19 cellular contexts compared by ENCODE assay signal in the genomic region with DNA sequence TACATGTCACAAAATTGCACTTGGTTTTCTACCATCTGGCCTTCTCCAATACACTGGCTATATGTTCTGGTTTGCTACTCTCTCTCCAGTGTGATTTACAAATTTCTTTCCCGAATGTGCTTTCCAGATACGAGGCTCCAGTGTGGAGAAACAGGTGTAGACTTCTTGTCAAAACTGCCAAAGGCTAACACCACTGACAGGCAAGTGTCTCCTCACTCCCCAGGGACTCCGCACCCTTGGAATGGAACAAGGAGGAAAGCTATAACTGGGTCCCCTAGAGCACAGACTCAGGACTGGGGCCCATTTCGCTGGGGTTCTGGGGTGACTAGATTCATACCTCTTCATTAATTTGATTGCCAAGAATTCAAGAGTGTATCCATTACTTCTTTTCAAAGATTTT.
DNase-seq lines count a peak whose midpoint lies in the region; ATAC-seq and TF ChIP-seq lines count a peak whose summit lies in the region.
"Had no signal": no experiment of that assay in that cellular context is flagged by ENCODE, and none has a peak within 500 bp of the region (broad histone marks: within the 10 kb centered on the region; RNA-seq: fewer than 3 reads in every experiment).

No MANE protein-coding gene starts in this region.

- no peaks in the 10 kb centered on the region for H3K9me3 ChIP-seq in breast epithelium
- no peaks in the 10 kb centered on the region for H3K9me3 ChIP-seq in liver (ENCODE audit: control insufficient read depth in 4 of 4, low read length in 3 of 4)
- no peaks in the 10 kb centered on the region for H3K9me3 ChIP-seq in smooth muscle cell (replicated peaks; ENCODE audit: low read depth)

- H3K4me1 ChIP-seq in breast epithelium, result no peaks in the 10 kb centered on the region
- H3K4me1 ChIP-seq in liver (ENCODE audit: control insufficient read depth in 4 of 4, insufficient read depth in 4 of 4, low read length in 3 of 4), result peaks cover 0 to 10% (median 2%) of the 10 kb centered on the region in 4 donors
- H3K4me1 ChIP-seq in smooth muscle cell (ENCODE audit: low read depth), result no peaks in the 10 kb centered on the region

- no peaks in the 10 kb centered on the region for H3K27me3 Mint-ChIP-seq in MCF 10A (ENCODE audit: insufficient read depth, unreplicated experiment)
- no peaks in the 10 kb centered on the region for H3K27me3 Mint-ChIP-seq in chondrocyte (ENCODE audit: low read depth)

- H2AFZ ChIP-seq in smooth muscle cell (ENCODE audit: low read depth), result no peak overlapping the region

- H3K4me1 Mint-ChIP-seq in MCF 10A (ENCODE audit: insufficient read depth, unreplicated experiment) (peaks cover 6% of the 10 kb centered on the region), chondrocyte (ENCODE audit: low read depth) (peaks cover 38% of the 10 kb centered on the region)

- DNase-seq in MCF 10A (ENCODE audit: unreplicated experiment), result no peak
- DNase-seq in breast epithelium (ENCODE audit: low spot score in 2 of 2), result no peak
- no peak for DNase-seq in chondrocyte (ENCODE audit: low spot score)
- DNase-seq in smooth muscle cell (lab: John Stamatoyannopoulos, UW; ENCODE audit: unreplicated experiment), result no peak
- no peak for DNase-seq in D341Med (ENCODE audit: low spot score)
- DNase-seq in iPS-NIHi7 (ENCODE audit: extremely low spot score), result no peak
- DNase-seq: Calu3; DMS79 treated with DMSO at 0.1 percent for 48 hours; NCI-H1048; NCI-H146; NCI-H2081 treated with DMSO at 0.1 percent for 48 hours; NCI-H2227 treated with DMSO at 0.1 percent for 48 hours; NCI-H524 treated with DMSO at 0.1 percent for 48 hours; NK-92 treated with Interleukin-12 subunit alpha and Interleukin-12 subunit beta, amount 100 ng/mL, for 24 hours; OCI-M1 had no signal

- no peak for ATAC-seq in GM21423 (IDR thresholded peaks at IDR 0.05; ENCODE audit: unreplicated experiment)
- ATAC-seq: K562 had no signal

- WGBS in liver, result 96% methylated on average over 4 of the region's 4 CpGs
- 96% methylated on average over 4 of the region's 4 CpGs for whole genome bisulfite sequencing in smooth muscle cell (ENCODE audit: low lambda C conversion rate)

- no peaks in the 10 kb centered on the region for H4K20me1 ChIP-seq in smooth muscle cell (ENCODE audit: low read depth)

- H3K9ac ChIP-seq in liver (ENCODE audit: low read depth in 1 of 2, low read length in 2 of 2), result no peak overlapping the region
- H3K9ac ChIP-seq in smooth muscle cell (ENCODE audit: low read depth), result no peak overlapping the region

- intact Hi-C loops in MCF 10A (cut with micrococcal nuclease) (no loop called here), breast epithelium (cut with DNase I; ENCODE audit: low total_unique reads) (no loop called here)

- H3K36me3 Mint-ChIP-seq in MCF 10A (ENCODE audit: insufficient read depth, unreplicated experiment), result no peaks in the 10 kb centered on the region
- H3K36me3 Mint-ChIP-seq in chondrocyte (ENCODE audit: low read depth), result no peaks in the 10 kb centered on the region

- no TSS peak for BruUV-seq in MCF 10A (replicated peaks; lab: Mats Ljungman, UMichigan)

- H3K27ac ChIP-seq in breast epithelium (peak overlapping the region in 1 of 2 donors; percentile 58), liver (ENCODE audit: low read depth in 1 of 2, low read length in 2 of 2) (peak overlapping the region; percentile 22 to 33), smooth muscle cell (ENCODE audit: low read depth) (peak overlapping the region; percentile 73)

- no peak overlapping the region for H3K4me3 ChIP-seq in breast epithelium
- no peak overlapping the region for H3K4me3 ChIP-seq in liver (ENCODE audit: low read depth in 1 of 3, low read length in 3 of 3)
- no peak overlapping the region for H3K4me3 ChIP-seq in smooth muscle cell
- H3K4me3 ChIP-seq: K562 had no signal

- TF ChIP-seq RAD21 in liver (IDR thresholded peaks at IDR 0.05), result no peak

- no peaks in the 10 kb centered on the region for H3F3A ChIP-seq in smooth muscle cell (ENCODE audit: low read depth)

- no peaks in the 10 kb centered on the region for H3K36me3 ChIP-seq in breast epithelium
- no peaks in the 10 kb centered on the region for H3K36me3 ChIP-seq in liver (ENCODE audit: control insufficient read depth in 4 of 4, insufficient read depth in 3 of 4, low read depth in 1 of 4, low read length in 3 of 4)
- no peaks in the 10 kb centered on the region for H3K36me3 ChIP-seq in smooth muscle cell (ENCODE audit: low read depth)

- peak overlapping the region; percentile 1 for H3K4me2 ChIP-seq in smooth muscle cell

- no peaks in the 10 kb centered on the region for H3K79me2 ChIP-seq in smooth muscle cell (ENCODE audit: low read depth)

- POLR2A ChIA-PET in MCF 10A (lab: Yijun Ruan, JAX), result no interaction called here

- no peak overlapping the region for H3K4me3 Mint-ChIP-seq in MCF 10A (ENCODE audit: unreplicated experiment)
- no peak overlapping the region for H3K4me3 Mint-ChIP-seq in chondrocyte (ENCODE audit: unreplicated experiment)

- no peaks in the 10 kb centered on the region for H3K9me3 Mint-ChIP-seq in MCF 10A (ENCODE audit: unreplicated experiment)
- peaks cover 4% of the 10 kb centered on the region for H3K9me3 Mint-ChIP-seq in chondrocyte (ENCODE audit: low read depth)
- H3K9me3 Mint-ChIP-seq: HFFc6 had no signal

- TF ChIP-seq CTCF in MCF 10A (IDR thresholded peaks at IDR 0.05; ENCODE audit: unreplicated experiment) (no peak), breast epithelium (IDR thresholded peaks at IDR 0.05) (no peak), chondrocyte (IDR thresholded peaks at IDR 0.05) (no peak), liver (IDR thresholded peaks at IDR 0.05; ENCODE audit: low read depth, low read length, missing input control) (no peak), smooth muscle cell (IDR thresholded peaks at IDR 0.05; ENCODE audit: borderline replicate concordance, insufficient read depth, poor library complexity, severe bottlenecking) (no peak)

- CTCF ChIA-PET in MCF 10A (lab: Yijun Ruan, JAX), result interaction anchor here (0.7 kb wide), 1 partner anchor 10 kb away, joined by 3 read pairs; no protein-coding TSS in a partner anchor

- no peak for TF ChIP-seq POLR2A in breast epithelium (IDR thresholded peaks at IDR 0.05)

- H3K27me3 ChIP-seq in breast epithelium (no peaks in the 10 kb centered on the region), liver (ENCODE audit: control insufficient read depth in 4 of 4, insufficient read depth in 4 of 4, low read length in 3 of 4) (no peaks in the 10 kb centered on the region), smooth muscle cell (ENCODE audit: low read depth) (no peaks in the 10 kb centered on the region)

- H3K27ac Mint-ChIP-seq in MCF 10A (ENCODE audit: low read depth, unreplicated experiment) (peak overlapping the region; percentile 18), chondrocyte (ENCODE audit: unreplicated experiment) (peak overlapping the region; percentile 87)

TF ChIP-seq in liver, 16 proteins besides CTCF, POLR2A, EP300 and RAD21 (continues in another document):
- no peak for TF ChIP-seq YY1 (IDR thresholded peaks at IDR 0.05)
- TF ChIP-seq, protein P1, sequence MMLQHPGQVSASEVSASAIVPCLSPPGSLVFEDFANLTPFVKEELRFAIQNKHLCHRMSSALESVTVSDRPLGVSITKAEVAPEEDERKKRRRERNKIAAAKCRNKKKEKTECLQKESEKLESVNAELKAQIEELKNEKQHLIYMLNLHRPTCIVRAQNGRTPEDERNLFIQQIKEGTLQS (IDR thresholded peaks at IDR 0.05), result no peak
- no peak for TF ChIP-seq HNF4A (conservative IDR thresholded peaks at IDR 0.05)
- TF ChIP-seq, protein P2, sequence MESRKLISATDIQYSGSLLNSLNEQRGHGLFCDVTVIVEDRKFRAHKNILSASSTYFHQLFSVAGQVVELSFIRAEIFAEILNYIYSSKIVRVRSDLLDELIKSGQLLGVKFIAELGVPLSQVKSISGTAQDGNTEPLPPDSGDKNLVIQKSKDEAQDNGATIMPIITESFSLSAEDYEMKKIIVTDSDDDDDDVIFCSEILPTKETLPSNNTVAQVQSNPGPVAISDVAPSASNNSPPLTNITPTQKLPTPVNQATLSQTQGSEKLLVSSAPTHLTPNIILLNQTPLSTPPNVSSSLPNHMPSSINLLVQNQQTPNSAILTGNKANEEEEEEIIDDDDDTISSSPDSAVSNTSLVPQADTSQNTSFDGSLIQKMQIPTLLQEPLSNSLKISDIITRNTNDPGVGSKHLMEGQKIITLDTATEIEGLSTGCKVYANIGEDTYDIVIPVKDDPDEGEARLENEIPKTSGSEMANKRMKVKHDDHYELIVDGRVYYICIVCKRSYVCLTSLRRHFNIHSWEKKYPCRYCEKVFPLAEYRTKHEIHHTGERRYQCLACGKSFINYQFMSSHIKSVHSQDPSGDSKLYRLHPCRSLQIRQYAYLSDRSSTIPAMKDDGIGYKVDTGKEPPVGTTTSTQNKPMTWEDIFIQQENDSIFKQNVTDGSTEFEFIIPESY (IDR thresholded peaks at IDR 0.05), result no peak
- no peak for TF ChIP-seq FOXA2 (IDR thresholded peaks at IDR 0.05)
- TF ChIP-seq, protein P3, sequence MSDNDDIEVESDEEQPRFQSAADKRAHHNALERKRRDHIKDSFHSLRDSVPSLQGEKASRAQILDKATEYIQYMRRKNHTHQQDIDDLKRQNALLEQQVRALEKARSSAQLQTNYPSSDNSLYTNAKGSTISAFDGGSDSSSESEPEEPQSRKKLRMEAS (IDR thresholded peaks at IDR 0.05), result no peak
- TF ChIP-seq HNF4G (IDR thresholded peaks at IDR 0.05), result no peak
- TF ChIP-seq, protein P4, sequence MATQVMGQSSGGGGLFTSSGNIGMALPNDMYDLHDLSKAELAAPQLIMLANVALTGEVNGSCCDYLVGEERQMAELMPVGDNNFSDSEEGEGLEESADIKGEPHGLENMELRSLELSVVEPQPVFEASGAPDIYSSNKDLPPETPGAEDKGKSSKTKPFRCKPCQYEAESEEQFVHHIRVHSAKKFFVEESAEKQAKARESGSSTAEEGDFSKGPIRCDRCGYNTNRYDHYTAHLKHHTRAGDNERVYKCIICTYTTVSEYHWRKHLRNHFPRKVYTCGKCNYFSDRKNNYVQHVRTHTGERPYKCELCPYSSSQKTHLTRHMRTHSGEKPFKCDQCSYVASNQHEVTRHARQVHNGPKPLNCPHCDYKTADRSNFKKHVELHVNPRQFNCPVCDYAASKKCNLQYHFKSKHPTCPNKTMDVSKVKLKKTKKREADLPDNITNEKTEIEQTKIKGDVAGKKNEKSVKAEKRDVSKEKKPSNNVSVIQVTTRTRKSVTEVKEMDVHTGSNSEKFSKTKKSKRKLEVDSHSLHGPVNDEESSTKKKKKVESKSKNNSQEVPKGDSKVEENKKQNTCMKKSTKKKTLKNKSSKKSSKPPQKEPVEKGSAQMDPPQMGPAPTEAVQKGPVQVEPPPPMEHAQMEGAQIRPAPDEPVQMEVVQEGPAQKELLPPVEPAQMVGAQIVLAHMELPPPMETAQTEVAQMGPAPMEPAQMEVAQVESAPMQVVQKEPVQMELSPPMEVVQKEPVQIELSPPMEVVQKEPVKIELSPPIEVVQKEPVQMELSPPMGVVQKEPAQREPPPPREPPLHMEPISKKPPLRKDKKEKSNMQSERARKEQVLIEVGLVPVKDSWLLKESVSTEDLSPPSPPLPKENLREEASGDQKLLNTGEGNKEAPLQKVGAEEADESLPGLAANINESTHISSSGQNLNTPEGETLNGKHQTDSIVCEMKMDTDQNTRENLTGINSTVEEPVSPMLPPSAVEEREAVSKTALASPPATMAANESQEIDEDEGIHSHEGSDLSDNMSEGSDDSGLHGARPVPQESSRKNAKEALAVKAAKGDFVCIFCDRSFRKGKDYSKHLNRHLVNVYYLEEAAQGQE (IDR thresholded peaks at IDR 0.05), result no peak
- TF ChIP-seq NR2F2 (IDR thresholded peaks at IDR 0.05), result no peak
